Comparison of ENCODE assay signal across 8 cellular contexts in the genomic region with DNA sequence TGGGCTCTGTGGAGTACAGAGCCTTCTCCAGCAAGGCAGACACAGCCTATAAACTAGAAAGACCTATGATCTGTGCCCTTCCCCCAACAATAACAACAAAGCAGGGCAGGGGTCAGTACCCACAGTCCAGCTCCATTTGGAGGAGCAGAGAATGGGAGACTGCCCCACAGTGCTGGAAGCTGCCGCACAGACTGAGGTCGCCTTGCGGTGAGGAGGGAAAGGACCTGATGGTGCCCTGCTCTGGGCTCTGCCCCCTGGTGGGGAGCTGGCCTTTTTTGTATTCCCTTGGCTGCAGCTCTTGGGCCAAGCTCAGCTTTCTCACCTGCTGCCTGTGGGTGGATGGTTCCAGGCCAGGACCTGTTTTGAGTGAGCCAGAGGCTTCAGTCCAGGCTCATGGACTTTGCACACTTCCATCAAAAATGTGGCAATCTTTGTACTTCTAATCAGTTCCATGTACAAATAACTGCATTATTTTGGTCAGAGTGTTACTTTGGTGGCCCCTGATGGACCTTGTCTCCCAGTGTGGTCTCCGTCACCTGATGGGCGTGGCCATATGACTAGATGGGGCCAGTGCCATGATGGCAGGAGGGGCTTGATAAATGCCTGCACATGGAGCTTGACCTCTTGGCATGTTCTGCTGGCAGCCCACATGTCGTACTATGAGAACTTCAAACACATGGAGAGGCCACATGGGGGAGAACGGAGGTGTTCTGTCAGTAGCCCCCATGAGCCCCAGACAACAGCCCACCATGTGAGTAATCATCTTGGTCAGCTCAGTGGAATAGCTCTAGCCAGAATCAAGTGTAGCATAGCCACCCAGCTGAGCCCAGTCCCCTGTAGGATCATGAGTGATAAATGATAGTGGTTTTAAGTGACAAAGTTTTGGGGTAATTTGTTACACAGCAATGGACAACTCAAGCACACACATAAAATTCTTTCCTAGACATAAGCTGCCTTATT. TPM values are rescaled to one million over a fixed set of nuclear protein-coding genes. Genes with fewer than 3 reads are reported as not detected.
A peak's percentile ranks its signal among the peaks of the same experiment; 100 is the strongest.
DNase-seq lines count a peak whose midpoint lies in the region; ATAC-seq lines count a peak whose summit lies in the region.

No MANE protein-coding gene starts in this region.

- DNase-seq in NCI-H748 (lab: John Stamatoyannopoulos, UW; ENCODE audit: unreplicated experiment) (peak; percentile 36), NCI-H748 treated with DMSO at 0.1 percent for 48 hours (lab: John Stamatoyannopoulos, UW) (no peak), LHCN-M2 (ENCODE audit: low read depth) (peak; percentile 41), cerebellar cortex (ENCODE audit: low spot score) (peak; percentile 60), medulla oblongata (ENCODE audit: extremely low spot score) (peak; percentile 64), NCI-H1092 treated with DMSO at 0.1 percent for 48 hours (lab: John Stamatoyannopoulos, UW) (no peak)
- DNase-seq in stimulated activated CD8-positive, alpha-beta memory T cell treated with anti-CD3 and anti-CD28 coated beads, Interleukin-7, amount 100 ng/mL, for 4 hours (ENCODE audit: low read depth in 2 of 2), result peak; percentile 9 to 41

- ATAC-seq in activated CD4-positive, CD25-positive, alpha-beta regulatory T cell treated with anti-CD3 and anti-CD28 coated beads, Interleukin-2, amount 50 U/mL, for 24 hours, result peak; percentile 79 to 91

RNA-seq across cellular contexts. Expression of a gene that starts 24.2 kb away (rescaled TPM):
- total RNA-seq in LHCN-M2 (2014; rRNA removed), result 21.6 and 37.9 TPM in 2 replicates
- 37.3 TPM for polyA plus RNA-seq in LHCN-M2 (2012)

RNA-seq across cellular contexts. Expression of a gene that starts 40.0 kb away (rescaled TPM):
- total RNA-seq in LHCN-M2 (2014; rRNA removed), result 17.9 and 19.6 TPM in 2 replicates
- 22.6 TPM for polyA plus RNA-seq in LHCN-M2 (2012)

RNA-seq across cellular contexts. Expression of a gene that starts 48.7 kb away (rescaled TPM):
- 0.13 and 0.40 TPM in 2 replicates for total RNA-seq in LHCN-M2 (2014; rRNA removed)
- 0.81 TPM for polyA plus RNA-seq in LHCN-M2 (2012)

Comparison
In these comparisons a context has a peak if more than half of its experiments do, and no peak if none do; other contexts are left out.
1. DNase-seq: peak in NCI-H748 (single experiment), LHCN-M2 (single experiment), cerebellar cortex (single experiment), medulla oblongata (single experiment) and stimulated activated CD8-positive, alpha-beta memory T cell treated with anti-CD3 and anti-CD28 coated beads, Interleukin-7, amount 100 ng/mL, for 4 hours (2 of 2); none in NCI-H748 treated with DMSO at 0.1 percent for 48 hours (single experiment) and NCI-H1092 treated with DMSO at 0.1 percent for 48 hours (single experiment).